ENCODE assay signal across 1 cellular context in genomic region chr17:42554250-42555121, GRCh38.
TF ChIP-seq lines count a peak whose summit lies in the region.

No MANE protein-coding gene starts in this region.

TF ChIP-seq in K562, 482 proteins besides CTCF, POLR2A, EP300 and RAD21 (continued from another document):
- TF ChIP-seq POU5F1 (IDR thresholded peaks at IDR 0.05; ENCODE audit: borderline replicate concordance, low read depth, low read length, partially characterized antibody) (no peak), ZNF444 (CRISPR knock-in tag; IDR thresholded peaks at IDR 0.05) (no peak), ZNF592 (IDR thresholded peaks at IDR 0.05) (peak; percentile 29; the same call in 1 of the 2 replicates), STAT6 (CRISPR knock-in tag; IDR thresholded peaks at IDR 0.05) (no peak), NFATC3 (IDR thresholded peaks at IDR 0.05) (no peak), SPI1 (IDR thresholded peaks at IDR 0.05; ENCODE audit: borderline replicate concordance, low read depth, low read length) (no peak), UBTF (IDR thresholded peaks at IDR 0.05; ENCODE audit: borderline replicate concordance in 1 of 2, low read depth in 2 of 2, low read length in 2 of 2) (peak in 1 of 2 experiments; percentile 28; a peak in 3 of 4 replicates), ETV1 (tag; conservative IDR thresholded peaks at IDR 0.05; ENCODE audit: low read depth) (0 out of 2 replicates have a peak, but pooled peaks have one; percentile 15), CCAR2 (IDR thresholded peaks at IDR 0.05; ENCODE audit: low read depth, low read length) (no peak), TCF7L2 (IDR thresholded peaks at IDR 0.05; ENCODE audit: low read depth, low read length) (no peak), ZC3H8 (IDR thresholded peaks at IDR 0.05) (no peak), ELF1 (tag; IDR thresholded peaks at IDR 0.05) (peak; percentile 72), RBBP5 (IDR thresholded peaks at IDR 0.05; ENCODE audit: borderline replicate concordance, insufficient read depth, low read length, poor library complexity, severe bottlenecking) (peak; percentile 69), KAT7 (CRISPR knock-in tag; IDR thresholded peaks at IDR 0.05; ENCODE audit: borderline replicate concordance) (no peak), GTF3C2 (IDR thresholded peaks at IDR 0.05; ENCODE audit: borderline replicate concordance, extremely low read depth, insufficient read length) (no peak), GATAD2B (IDR thresholded peaks at IDR 0.05; ENCODE audit: borderline replicate concordance) (no peak), E4F1 (CRISPR knock-in tag; IDR thresholded peaks at IDR 0.05; ENCODE audit: borderline replicate concordance) (no peak)
TF ChIP-seq in K562: peak in this region for 88.
